Comparison of ENCODE assay signal across 15 cellular contexts in genomic region chr2:240917009-240917683, GRCh38. TPM values are rescaled to one million over a fixed set of nuclear protein-coding genes. Genes with fewer than 3 reads are reported as not detected.
DNase-seq lines count a peak whose midpoint lies in the region; ATAC-seq, FAIRE-seq and TF ChIP-seq lines count a peak whose summit lies in the region.
"Had no signal": no experiment of that assay in that cellular context is flagged by ENCODE, and none has a peak within 500 bp of the region (broad histone marks: within the 10 kb centered on the region; RNA-seq: fewer than 3 reads in every experiment).

No MANE protein-coding gene starts in this region.

- H3K79me2 ChIP-seq in OCI-LY3 (ENCODE audit: low read length), result no peaks in the 10 kb centered on the region

- H3K4me1 ChIP-seq in BE2C (peaks cover 7% of the 10 kb centered on the region), OCI-LY3 (ENCODE audit: low read length) (peaks cover 5% of the 10 kb centered on the region), left ventricle myocardium inferior (peaks cover 44% of the 10 kb centered on the region), psoas muscle (peaks cover 8% of the 10 kb centered on the region)

- no peaks in the 10 kb centered on the region for H3K27me3 ChIP-seq in BE2C
- 0 out of 2 replicates have a peak, but pooled peaks cover 2% of the 10 kb centered on the region for H3K27me3 ChIP-seq in OCI-LY3 (ENCODE audit: low read depth, low read length)
- H3K27me3 ChIP-seq in left ventricle myocardium inferior (ENCODE audit: low read depth), result peaks cover 44% of the 10 kb centered on the region
- peaks cover 0 to 17% (median 6%) of the 10 kb centered on the region in 3 donors for H3K27me3 ChIP-seq in psoas muscle (ENCODE audit: insufficient read depth in 3 of 3, low read length in 2 of 3)
- H3K27me3 ChIP-seq: SJCRH30 had no signal

- 71 to 81% (median 74%) methylated on average over 18 to 20 of the region's 20 CpGs for WGBS in psoas muscle, 3 donors

- H3K4me3 Mint-ChIP-seq in stimulated activated effector memory CD8-positive, alpha-beta T cell treated with anti-CD3 and anti-CD28 coated beads, Interleukin-12 subunit alpha, Interleukin-12 subunit beta, amount 100 ng/mL, for 72 hours, result no peak overlapping the region
- H3K4me3 Mint-ChIP-seq: HFFc6 had no signal

- no peaks in the 10 kb centered on the region for H3K4me1 Mint-ChIP-seq in stimulated activated effector memory CD8-positive, alpha-beta T cell treated with anti-CD3 and anti-CD28 coated beads, Interleukin-12 subunit alpha, Interleukin-12 subunit beta, amount 100 ng/mL, for 72 hours

- intact Hi-C loops in left ventricle myocardium inferior (cut with micrococcal nuclease), result no loop called here
- intact Hi-C loops in psoas muscle (cut with DNase I), result no loop called here

- no peak for ATAC-seq in psoas muscle
- no peak for ATAC-seq in GM19463 (IDR thresholded peaks at IDR 0.05; ENCODE audit: unreplicated experiment)
- ATAC-seq in stimulated activated effector memory CD8-positive, alpha-beta T cell treated with anti-CD3 and anti-CD28 coated beads, Interleukin-12 subunit alpha, Interleukin-12 subunit beta, amount 100 ng/mL, for 72 hours, result no peak

- no peaks in the 10 kb centered on the region for H3K9me3 Mint-ChIP-seq in stimulated activated effector memory CD8-positive, alpha-beta T cell treated with anti-CD3 and anti-CD28 coated beads, Interleukin-12 subunit alpha, Interleukin-12 subunit beta, amount 100 ng/mL, for 72 hours
- H3K9me3 Mint-ChIP-seq: CD4-positive, CD25-positive, alpha-beta regulatory T cell; HFFc6 had no signal

- H4K20me1 ChIP-seq in OCI-LY3 (ENCODE audit: insufficient read depth, low read length), result no peaks in the 10 kb centered on the region

- no peak for TF ChIP-seq CTCF in BE2C (IDR thresholded peaks at IDR 0.05; ENCODE audit: low read depth, low read length)
- no peak for TF ChIP-seq CTCF in OCI-LY3 (IDR thresholded peaks at IDR 0.05; ENCODE audit: low read depth, low read length)
- TF ChIP-seq CTCF in left ventricle myocardium inferior (IDR thresholded peaks at IDR 0.05; ENCODE audit: borderline replicate concordance), result no peak
- no peak for TF ChIP-seq CTCF in psoas muscle (IDR thresholded peaks at IDR 0.05)

- no peaks in the 10 kb centered on the region for H3K9me3 ChIP-seq in BE2C
- no peaks in the 10 kb centered on the region for H3K9me3 ChIP-seq in OCI-LY3 (ENCODE audit: insufficient read depth, low read length)
- no peaks in the 10 kb centered on the region for H3K9me3 ChIP-seq in left ventricle myocardium inferior (replicated peaks)
- no peaks in the 10 kb centered on the region for H3K9me3 ChIP-seq in psoas muscle
- H3K9me3 ChIP-seq: SJCRH30 had no signal

- no peaks in the 10 kb centered on the region for H3K36me3 Mint-ChIP-seq in stimulated activated effector memory CD8-positive, alpha-beta T cell treated with anti-CD3 and anti-CD28 coated beads, Interleukin-12 subunit alpha, Interleukin-12 subunit beta, amount 100 ng/mL, for 72 hours
- H3K36me3 Mint-ChIP-seq: CD4-positive, CD25-positive, alpha-beta regulatory T cell had no signal

- H3K4me2 ChIP-seq in OCI-LY3 (ENCODE audit: low read length), result peak overlapping the region; percentile 68

- no peak overlapping the region for H3K27ac Mint-ChIP-seq in stimulated activated effector memory CD8-positive, alpha-beta T cell treated with anti-CD3 and anti-CD28 coated beads, Interleukin-12 subunit alpha, Interleukin-12 subunit beta, amount 100 ng/mL, for 72 hours
- H3K27ac Mint-ChIP-seq: CD4-positive, CD25-positive, alpha-beta regulatory T cell; HFFc6 had no signal

- H3K4me3 ChIP-seq in BE2C (ENCODE audit: low read depth, low read length) (peak overlapping the region; percentile 28), OCI-LY3 (ENCODE audit: low read length) (peak overlapping the region; percentile 61), left ventricle myocardium inferior (peak overlapping the region; percentile 35), psoas muscle (no peak overlapping the region)
- H3K4me3 ChIP-seq: SJCRH30 had no signal

- FAIRE-seq in GM19239 (lab: Jason Lieb, UNC), result no peak
- FAIRE-seq: GM18507 had no signal

- H2AFZ ChIP-seq in OCI-LY3 (ENCODE audit: low read depth, low read length), result peak overlapping the region; percentile 21; the same call in 1 of the 2 replicates

- H3K9ac ChIP-seq in OCI-LY3 (ENCODE audit: low read length), result no peak overlapping the region

- H3K27ac ChIP-seq in OCI-LY3 (ENCODE audit: low read length) (no peak overlapping the region), left ventricle myocardium inferior (replicated peaks) (no peak overlapping the region), psoas muscle (no peak overlapping the region), caudate nucleus (ENCODE audit: low read depth, low read length) (no peak overlapping the region)
- H3K27ac ChIP-seq: SJCRH30 had no signal

- H3K36me3 ChIP-seq in BE2C (no peaks in the 10 kb centered on the region), OCI-LY3 (replicated peaks; ENCODE audit: low read depth, low read length) (no peaks in the 10 kb centered on the region), left ventricle myocardium inferior (no peaks in the 10 kb centered on the region), psoas muscle (ENCODE audit: insufficient read depth in 1 of 2, low read depth in 1 of 2) (no peaks in the 10 kb centered on the region)
- H3K36me3 ChIP-seq: SJCRH30 had no signal

- peak; percentile 49 for DNase-seq in BE2C
- peak; percentile 15 for DNase-seq in left ventricle myocardium inferior
- DNase-seq in psoas muscle, result peak; percentile 14 to 34
- no peak for DNase-seq in GM19239 (ENCODE audit: insufficient read length, low spot score)
- no peak for DNase-seq in stimulated activated effector memory CD8-positive, alpha-beta T cell treated with anti-CD3 and anti-CD28 coated beads, Interleukin-12 subunit alpha, Interleukin-12 subunit beta, amount 100 ng/mL, for 72 hours (ENCODE audit: low spot score in 2 of 2)
- no peak for DNase-seq in caudate nucleus (lab: John Stamatoyannopoulos, UW)
- DNase-seq: CD4-positive, CD25-positive, alpha-beta regulatory T cell; GDM1; occipital lobe; stimulated activated naive CD4-positive, alpha-beta T cell had no signal

RNA-seq across cellular contexts. Expression of gene CROCC2, which starts 11.0 kb away (rescaled TPM):
- not detected for polyA plus RNA-seq in BE2C (2012; ENCODE audit: insufficient read depth, insufficient read length, low read depth)
- not detected for total RNA-seq in left ventricle myocardium inferior
- total RNA-seq in psoas muscle, result not detected
- polyA plus RNA-seq in psoas muscle, result under 1 TPM in 1 of 3 donors, not detected in 2; 0.01 TPM
- total RNA-seq: CD4-positive, CD25-positive, alpha-beta regulatory T cell; HFFc6 had no signal
- polyA plus RNA-seq: CD4-positive, CD25-positive, alpha-beta regulatory T cell had no signal

RNA-seq across cellular contexts. Expression of gene MAB21L4, which starts 21.2 kb away (rescaled TPM):
- polyA plus RNA-seq in BE2C (2012; ENCODE audit: insufficient read depth, insufficient read length, low read depth), result not detected
- total RNA-seq in left ventricle myocardium inferior, result not detected
- not detected for total RNA-seq in psoas muscle
- polyA plus RNA-seq in psoas muscle, result not detected
- total RNA-seq: CD4-positive, CD25-positive, alpha-beta regulatory T cell; HFFc6; occipital lobe had no signal
- polyA plus RNA-seq: CD4-positive, CD25-positive, alpha-beta regulatory T cell had no signal

RNA-seq across cellular contexts. Expression of gene AGXT, which starts 48.5 kb away (rescaled TPM):
- polyA plus RNA-seq in BE2C (2012; ENCODE audit: insufficient read depth, insufficient read length, low read depth), result not detected
- total RNA-seq in left ventricle myocardium inferior (not detected), psoas muscle (under 1 TPM in 1 of 4 donors, not detected in 3; 0.30 TPM)
- 1 to 10 TPM in 1 of 3 donors, under 1 TPM in 1, not detected in 1; 0.11 to 1.3 TPM for polyA plus RNA-seq in psoas muscle
- total RNA-seq: CD4-positive, CD25-positive, alpha-beta regulatory T cell; HFFc6; occipital lobe had no signal
- polyA plus RNA-seq: CD4-positive, CD25-positive, alpha-beta regulatory T cell had no signal

Comparison
In these comparisons a context has a peak if more than half of its experiments do, and no peak if none do; other contexts are left out.
1. DNase-seq: peak in BE2C (single experiment), left ventricle myocardium inferior (single experiment) and psoas muscle (2 of 2); none in GM19239 (single experiment), stimulated activated effector memory CD8-positive, alpha-beta T cell treated with anti-CD3 and anti-CD28 coated beads, Interleukin-12 subunit alpha, Interleukin-12 subunit beta, amount 100 ng/mL, for 72 hours (0 of 2) and caudate nucleus (0 of 61).